In the genomic region with DNA sequence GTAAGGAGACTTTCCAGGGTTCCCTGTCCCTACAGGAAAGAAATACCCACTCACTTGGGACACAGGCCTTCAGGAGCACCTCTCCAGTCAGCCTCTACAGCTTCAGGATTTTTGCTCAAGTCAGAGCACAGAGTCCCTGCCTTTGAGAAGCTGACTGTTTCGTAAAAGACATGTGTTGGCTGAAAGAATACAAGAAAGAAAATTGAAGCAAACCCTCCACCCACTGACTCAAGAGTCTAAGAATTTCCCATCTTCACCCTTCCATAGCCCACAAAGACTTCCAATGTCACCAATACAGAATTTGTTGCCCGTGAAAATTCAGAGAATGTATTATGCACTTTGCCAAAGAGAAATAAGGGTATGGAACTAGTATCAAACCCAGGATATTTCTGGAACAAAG, we compare ENCODE assay signal across 2 cellular contexts.
TF ChIP-seq lines count a peak whose summit lies in the region.

No MANE protein-coding gene starts in this region.

TF ChIP-seq in SK-N-SH, 30 proteins besides CTCF, POLR2A, EP300 and RAD21 (continued from another document):
- TF ChIP-seq MEF2A (IDR thresholded peaks at IDR 0.05; ENCODE audit: borderline replicate concordance, low read depth) = no peak
- TF ChIP-seq, protein P1, sequence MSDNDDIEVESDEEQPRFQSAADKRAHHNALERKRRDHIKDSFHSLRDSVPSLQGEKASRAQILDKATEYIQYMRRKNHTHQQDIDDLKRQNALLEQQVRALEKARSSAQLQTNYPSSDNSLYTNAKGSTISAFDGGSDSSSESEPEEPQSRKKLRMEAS (IDR thresholded peaks at IDR 0.05; ENCODE audit: low read depth) = no peak
- no peak for TF ChIP-seq NFIC (IDR thresholded peaks at IDR 0.05; ENCODE audit: borderline replicate concordance)

TF ChIP-seq in SK-N-SH treated with all-trans-retinoic acid at 6 μM for 48 hours, 23 proteins besides CTCF, POLR2A, EP300 and RAD21:
- TF ChIP-seq, protein P2, sequence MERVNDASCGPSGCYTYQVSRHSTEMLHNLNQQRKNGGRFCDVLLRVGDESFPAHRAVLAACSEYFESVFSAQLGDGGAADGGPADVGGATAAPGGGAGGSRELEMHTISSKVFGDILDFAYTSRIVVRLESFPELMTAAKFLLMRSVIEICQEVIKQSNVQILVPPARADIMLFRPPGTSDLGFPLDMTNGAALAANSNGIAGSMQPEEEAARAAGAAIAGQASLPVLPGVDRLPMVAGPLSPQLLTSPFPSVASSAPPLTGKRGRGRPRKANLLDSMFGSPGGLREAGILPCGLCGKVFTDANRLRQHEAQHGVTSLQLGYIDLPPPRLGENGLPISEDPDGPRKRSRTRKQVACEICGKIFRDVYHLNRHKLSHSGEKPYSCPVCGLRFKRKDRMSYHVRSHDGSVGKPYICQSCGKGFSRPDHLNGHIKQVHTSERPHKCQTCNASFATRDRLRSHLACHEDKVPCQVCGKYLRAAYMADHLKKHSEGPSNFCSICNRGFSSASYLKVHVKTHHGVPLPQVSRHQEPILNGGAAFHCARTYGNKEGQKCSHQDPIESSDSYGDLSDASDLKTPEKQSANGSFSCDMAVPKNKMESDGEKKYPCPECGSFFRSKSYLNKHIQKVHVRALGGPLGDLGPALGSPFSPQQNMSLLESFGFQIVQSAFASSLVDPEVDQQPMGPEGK (CRISPR knock-in tag; IDR thresholded peaks at IDR 0.05; ENCODE audit: borderline replicate concordance) = no peak
- TF ChIP-seq TSHZ2 (CRISPR knock-in tag; IDR thresholded peaks at IDR 0.05) = no peak
- TF ChIP-seq ZNF70 (CRISPR knock-in tag; IDR thresholded peaks at IDR 0.05) = no peak
- no peak for TF ChIP-seq CSDC2 (CRISPR knock-in tag; IDR thresholded peaks at IDR 0.05)
